8 cellular contexts compared by ENCODE assay signal in genomic region chr4:24856586-24856985, GRCh38. TPM values are rescaled to one million over a fixed set of nuclear protein-coding genes. Genes with fewer than 3 reads are reported as not detected.
DNase-seq lines count a peak whose midpoint lies in the region; ATAC-seq and TF ChIP-seq lines count a peak whose summit lies in the region.

No MANE protein-coding gene starts in this region.

- H3K27me3 Mint-ChIP-seq in immature natural killer cell (ENCODE audit: low read depth in 3 of 3), result peaks cover 2 to 5% (median 2%) of the 10 kb centered on the region in 3 donors
- H3K27me3 Mint-ChIP-seq in activated T-helper 2 cell treated with anti-CD3 and anti-CD28 coated beads, Interferon-gamma antibody, Interleukin-2, Interleukin-4, amounts not matched to agents 10 μg/mL and 5 μg/mL and 100 μg/mL, durations not matched to agents 14 hours and 24 hours and 36 hours (ENCODE audit: low read depth), result no peaks in the 10 kb centered on the region

- intact Hi-C loops in activated T-helper 2 cell treated with anti-CD3 and anti-CD28 coated beads, Interferon-gamma antibody, Interleukin-2, Interleukin-4, amounts not matched to agents 10 μg/mL and 5 μg/mL and 100 μg/mL, durations not matched to agents 14 hours and 24 hours and 36 hours (cut with micrococcal nuclease), result no loop called here

- no peak overlapping the region for H2AFZ ChIP-seq in fibroblast of lung (ENCODE audit: low read length)

- no peak overlapping the region for H3K4me2 ChIP-seq in fibroblast of lung (ENCODE audit: extremely low read depth, insufficient read depth, low read length)

- H3K27ac Mint-ChIP-seq in immature natural killer cell, result no peak overlapping the region
- H3K27ac Mint-ChIP-seq in activated T-helper 2 cell treated with anti-CD3 and anti-CD28 coated beads, Interferon-gamma antibody, Interleukin-2, Interleukin-4, amounts not matched to agents 10 μg/mL and 5 μg/mL and 100 μg/mL, durations not matched to agents 14 hours and 24 hours and 36 hours, result no peak overlapping the region

- no peaks in the 10 kb centered on the region for H3K79me2 ChIP-seq in fibroblast of lung (ENCODE audit: control insufficient read depth, insufficient read depth, low read length)

- no peaks in the 10 kb centered on the region for H3K9me3 ChIP-seq in fibroblast of lung (ENCODE audit: control insufficient read depth, insufficient read depth, low read depth, low read length)

- peak; percentile 85 for DNase-seq in ELR (ENCODE audit: low read depth)
- peak; percentile 68 to 98 for DNase-seq in fibroblast of lung (ENCODE audit: low read depth in 2 of 2)
- no peak for DNase-seq in immature natural killer cell
- no peak for DNase-seq in effector CD8-positive, alpha-beta T cell (lab: John Stamatoyannopoulos, UW)
- DNase-seq in activated T-helper 2 cell treated with anti-CD3 and anti-CD28 coated beads, Interferon-gamma antibody, Interleukin-2, Interleukin-4, amounts not matched to agents 10 μg/mL and 5 μg/mL and 100 μg/mL, durations not matched to agents 14 hours and 24 hours and 36 hours (ENCODE audit: low spot score), result no peak
- no peak for DNase-seq in cortex of kidney (lab: John Stamatoyannopoulos, UW)

- no peaks in the 10 kb centered on the region for H3K27me3 ChIP-seq in fibroblast of lung (ENCODE audit: control insufficient read depth, insufficient read depth, low read length)

- H3K27ac ChIP-seq in fibroblast of lung (ENCODE audit: insufficient read depth, low read length), result no peak overlapping the region

- no peak overlapping the region for H3K4me3 ChIP-seq in fibroblast of lung (replicated peaks in 1 of 4; ENCODE audit: control extremely low read depth in 1 of 4, insufficient read depth in 1 of 4, low read depth in 3 of 4, low read length in 4 of 4)

- H3K36me3 Mint-ChIP-seq in immature natural killer cell, result peaks cover 0 to 3% (median 0%) of the 10 kb centered on the region in 3 donors
- H3K36me3 Mint-ChIP-seq in activated T-helper 2 cell treated with anti-CD3 and anti-CD28 coated beads, Interferon-gamma antibody, Interleukin-2, Interleukin-4, amounts not matched to agents 10 μg/mL and 5 μg/mL and 100 μg/mL, durations not matched to agents 14 hours and 24 hours and 36 hours (ENCODE audit: low read depth), result no peaks in the 10 kb centered on the region

- H3K9me3 Mint-ChIP-seq in immature natural killer cell, result peaks cover 0 to 11% (median 4%) of the 10 kb centered on the region in 6 donors
- no peaks in the 10 kb centered on the region for H3K9me3 Mint-ChIP-seq in activated T-helper 2 cell treated with anti-CD3 and anti-CD28 coated beads, Interferon-gamma antibody, Interleukin-2, Interleukin-4, amounts not matched to agents 10 μg/mL and 5 μg/mL and 100 μg/mL, durations not matched to agents 14 hours and 24 hours and 36 hours

- ATAC-seq in GM21529 (IDR thresholded peaks at IDR 0.05; ENCODE audit: unreplicated experiment), result peak; percentile 98
- peak; percentile 98 for ATAC-seq in HG03521 (IDR thresholded peaks at IDR 0.05; ENCODE audit: unreplicated experiment)

- no peaks in the 10 kb centered on the region for H3K4me1 Mint-ChIP-seq in immature natural killer cell
- no peaks in the 10 kb centered on the region for H3K4me1 Mint-ChIP-seq in activated T-helper 2 cell treated with anti-CD3 and anti-CD28 coated beads, Interferon-gamma antibody, Interleukin-2, Interleukin-4, amounts not matched to agents 10 μg/mL and 5 μg/mL and 100 μg/mL, durations not matched to agents 14 hours and 24 hours and 36 hours (ENCODE audit: low read depth)

- H3K4me3 Mint-ChIP-seq in immature natural killer cell, result no peak overlapping the region
- H3K4me3 Mint-ChIP-seq in activated T-helper 2 cell treated with anti-CD3 and anti-CD28 coated beads, Interferon-gamma antibody, Interleukin-2, Interleukin-4, amounts not matched to agents 10 μg/mL and 5 μg/mL and 100 μg/mL, durations not matched to agents 14 hours and 24 hours and 36 hours (ENCODE audit: low read depth), result no peak overlapping the region

- H3K36me3 ChIP-seq in fibroblast of lung (ENCODE audit: control insufficient read depth, insufficient read depth, low read length), result no peaks in the 10 kb centered on the region

- TF ChIP-seq CTCF in fibroblast of lung (conservative IDR thresholded peaks at IDR 0.05 in 1 of 2, IDR thresholded peaks at IDR 0.05 in 1 of 2; ENCODE audit: low read depth in 1 of 2, low read length in 2 of 2), result no peak

- H4K20me1 ChIP-seq in fibroblast of lung (ENCODE audit: control insufficient read depth, extremely low read depth, insufficient read depth, low read length), result no peaks in the 10 kb centered on the region

- peaks cover 16% of the 10 kb centered on the region for H3K4me1 ChIP-seq in fibroblast of lung (ENCODE audit: control insufficient read depth, extremely low read depth, insufficient read depth, low read length)

- H3K9ac ChIP-seq in fibroblast of lung (ENCODE audit: insufficient read depth, low read length), result no peak overlapping the region

RNA-seq across cellular contexts. Expression of gene CCDC149, which starts 56.3 kb away (rescaled TPM):
- total RNA-seq in fibroblast of lung, result 11.0 and 13.9 TPM in 2 replicates
- polyA plus RNA-seq in fibroblast of lung (11.4 and 14.6 TPM in 2 replicates), immature natural killer cell (under 1 TPM in 1 of 3 donors, not detected in 2; 0.20 TPM)
- 9.0 and 12.6 TPM in 2 replicates for polyA plus RNA-seq in fibroblast of lung (2012)
- 6.6 and 23.5 TPM in 2 replicates for polyA minus RNA-seq in fibroblast of lung (ENCODE audit: low replicate concordance)
- not detected in 2 replicates for total RNA-seq in activated T-helper 2 cell treated with anti-CD3 and anti-CD28 coated beads, Interferon-gamma antibody, Interleukin-2, Interleukin-4, amounts not matched to agents 10 μg/mL and 5 μg/mL and 100 μg/mL, durations not matched to agents 14 hours and 24 hours and 36 hours

Comparison
In these comparisons a context has a peak if more than half of its experiments do, and no peak if none do; other contexts are left out.
1. DNase-seq: peak in ELR (single experiment) and fibroblast of lung (2 of 2); none in immature natural killer cell (0 of 3), effector CD8-positive, alpha-beta T cell (single experiment), activated T-helper 2 cell treated with anti-CD3 and anti-CD28 coated beads, Interferon-gamma antibody, Interleukin-2, Interleukin-4, amounts not matched to agents 10 μg/mL and 5 μg/mL and 100 μg/mL, durations not matched to agents 14 hours and 24 hours and 36 hours (single experiment) and cortex of kidney (single experiment).
2. RNA of gene CCDC149, which starts 56.3 kb away (total RNA-seq): 11.0 to 13.9 TPM in fibroblast of lung; not detected in activated T-helper 2 cell treated with anti-CD3 and anti-CD28 coated beads, Interferon-gamma antibody, Interleukin-2, Interleukin-4, amounts not matched to agents 10 μg/mL and 5 μg/mL and 100 μg/mL, durations not matched to agents 14 hours and 24 hours and 36 hours; every median in the first group is over 10 times any median in the second.